In genomic region chr15:77825143-77825542, GRCh38 we compare ENCODE assay signal across 18 cellular contexts.
DNase-seq lines count a peak whose midpoint lies in the region; ATAC-seq and TF ChIP-seq lines count a peak whose summit lies in the region.
"Had no signal": no experiment of that assay in that cellular context is flagged by ENCODE, and none has a peak within 500 bp of the region (broad histone marks: within the 10 kb centered on the region; RNA-seq: fewer than 3 reads in every experiment).

No MANE protein-coding gene starts in this region.

- H3K27ac Mint-ChIP-seq in chondrocyte (ENCODE audit: unreplicated experiment) (no peak overlapping the region), Calu3 (ENCODE audit: unreplicated experiment) (no peak overlapping the region)
- H3K27ac Mint-ChIP-seq: B cell, HFFc6 had no signal

- no peak overlapping the region for H4K5ac ChIP-seq in mesendoderm (ENCODE audit: low read length)

- H3K4me3 Mint-ChIP-seq in chondrocyte (ENCODE audit: unreplicated experiment) (no peak overlapping the region), Calu3 (ENCODE audit: low read depth, unreplicated experiment) (no peak overlapping the region)
- H3K4me3 Mint-ChIP-seq: B cell; CD4-positive, alpha-beta memory T cell; HFFc6 had no signal

- no peaks in the 10 kb centered on the region for H3K9me3 Mint-ChIP-seq in chondrocyte (ENCODE audit: low read depth)
- no peaks in the 10 kb centered on the region for H3K9me3 Mint-ChIP-seq in Calu3 (ENCODE audit: low read depth, unreplicated experiment)
- H3K9me3 Mint-ChIP-seq: HFFc6 had no signal

- H3K23ac ChIP-seq in mesendoderm (ENCODE audit: low read length) = no peak overlapping the region

- H2AK5ac ChIP-seq in mesendoderm (ENCODE audit: low read length) = no peak overlapping the region

- no peak overlapping the region for H3K4me2 ChIP-seq in mesendoderm (ENCODE audit: low read length)

- no peak overlapping the region for H2BK120ac ChIP-seq in mesendoderm (ENCODE audit: low read depth, low read length)

- H3K36me3 ChIP-seq in heart right ventricle (no peaks in the 10 kb centered on the region), WERI-Rb-1 (no peaks in the 10 kb centered on the region), mesendoderm (ENCODE audit: control insufficient read depth, insufficient read depth, low read length) (no peaks in the 10 kb centered on the region), spleen (no peaks in the 10 kb centered on the region), sigmoid colon (no peaks in the 10 kb centered on the region)

- peak overlapping the region; percentile 42 for H3K56ac ChIP-seq in mesendoderm (ENCODE audit: low read length)

- H3K27me3 ChIP-seq in heart right ventricle (peaks cover 7 to 33% (median 29%) of the 10 kb centered on the region in 7 donors), WERI-Rb-1 (ENCODE audit: insufficient read depth, low read depth, severe bottlenecking) (no peaks in the 10 kb centered on the region), mesendoderm (ENCODE audit: insufficient read depth, low read length, poor library complexity) (peaks cover 8% of the 10 kb centered on the region), spleen (replicated peaks in 1 of 7) (peaks cover 0 to 41% (median 19%) of the 10 kb centered on the region in 7 donors), sigmoid colon (peaks cover 3 to 24% (median 9%) of the 10 kb centered on the region in 3 donors)

- H3K9me3 ChIP-seq in heart right ventricle (no peaks in the 10 kb centered on the region), WERI-Rb-1 (ENCODE audit: severe bottlenecking) (no peaks in the 10 kb centered on the region), spleen (no peaks in the 10 kb centered on the region), sigmoid colon (no peaks in the 10 kb centered on the region)

- H3K4ac ChIP-seq in mesendoderm (ENCODE audit: low read depth, low read length) = no peak overlapping the region

- no peak overlapping the region for H3K27ac ChIP-seq in heart right ventricle
- peak overlapping the region; percentile 76 for H3K27ac ChIP-seq in WERI-Rb-1
- no peak overlapping the region for H3K27ac ChIP-seq in mesendoderm (ENCODE audit: low read depth, low read length)
- no peak overlapping the region for H3K27ac ChIP-seq in spleen
- H3K27ac ChIP-seq in sigmoid colon = no peak overlapping the region
- H3K27ac ChIP-seq: C4-2B, HL-60 had no signal

- H3K9ac ChIP-seq in mesendoderm (ENCODE audit: low read length) = no peak overlapping the region

- H3K18ac ChIP-seq in mesendoderm (ENCODE audit: low read length) = no peak overlapping the region

- H3K4me1 Mint-ChIP-seq in chondrocyte (ENCODE audit: low read depth) (peaks cover 4% of the 10 kb centered on the region), Calu3 (ENCODE audit: low read depth, unreplicated experiment) (no peaks in the 10 kb centered on the region)

- TF ChIP-seq EP300 in sigmoid colon (IDR thresholded peaks at IDR 0.05) = no peak

- H4K8ac ChIP-seq in mesendoderm (ENCODE audit: low read depth, low read length) = no peak overlapping the region

- H3K4me3 ChIP-seq in heart right ventricle (no peak overlapping the region), WERI-Rb-1 (ENCODE audit: low read depth, low read length) (no peak overlapping the region), mesendoderm (ENCODE audit: low read length) (no peak overlapping the region), spleen (no peak overlapping the region), sigmoid colon (no peak overlapping the region)

- no peak overlapping the region for H2BK15ac ChIP-seq in mesendoderm (replicated peaks; ENCODE audit: low read depth)

- no peak overlapping the region for H2BK5ac ChIP-seq in mesendoderm (ENCODE audit: low read length)

- H3K79me2 ChIP-seq in mesendoderm (ENCODE audit: control insufficient read depth, insufficient read depth, low read length) = no peaks in the 10 kb centered on the region

- no peaks in the 10 kb centered on the region for H3K79me1 ChIP-seq in mesendoderm (ENCODE audit: low read length)

- DNase-seq in cardiac septum (ENCODE audit: low spot score) (peak; percentile 7), heart right ventricle (no peak), WERI-Rb-1 (peak; percentile 73), mesendoderm (no peak), spleen (peak; percentile 46), sigmoid colon (no peak), chondrocyte (ENCODE audit: low spot score) (no peak), Calu3 (no peak)
- DNase-seq: CD4-positive, alpha-beta memory T cell; DMS153; DMS79 treated with DMSO at 0.1 percent for 48 hours; EL; GOT3; HCEC 1CT; HFFc6 had no signal

- H3K36me3 Mint-ChIP-seq in chondrocyte (ENCODE audit: low read depth) (no peaks in the 10 kb centered on the region), Calu3 (ENCODE audit: insufficient read depth, unreplicated experiment) (no peaks in the 10 kb centered on the region)
- H3K36me3 Mint-ChIP-seq: CD4-positive, alpha-beta memory T cell had no signal

- TF ChIP-seq CTCF in heart right ventricle (IDR thresholded peaks at IDR 0.05) = no peak
- TF ChIP-seq CTCF in WERI-Rb-1 (IDR thresholded peaks at IDR 0.05; ENCODE audit: low read depth, low read length) = no peak
- TF ChIP-seq CTCF in spleen (IDR thresholded peaks at IDR 0.05 in 8 of 11, conservative IDR thresholded peaks at IDR 0.05 in 3 of 11) = no peak
- no peak for TF ChIP-seq CTCF in sigmoid colon (IDR thresholded peaks at IDR 0.05)
- TF ChIP-seq CTCF in chondrocyte (IDR thresholded peaks at IDR 0.05) = no peak
- no peak for TF ChIP-seq CTCF in Calu3 (IDR thresholded peaks at IDR 0.05; ENCODE audit: unreplicated experiment)

- intact Hi-C loops in cardiac septum (cut with DNase I) = loop anchor here (10.0 kb wide), 1 partner anchor 720 kb away; no protein-coding TSS in a partner anchor
- intact Hi-C loops in heart right ventricle (cut with DNase I) = loop anchor here in 1 of 10 donors (10.0 kb wide), 2 partner anchors 160 to 720 kb away; no protein-coding TSS in a partner anchor
- intact Hi-C loops in spleen (cut with DNase I; ENCODE audit: low total_unique reads) = loop anchor here (10.0 kb wide), 1 partner anchor 190 kb away; the partner anchor contains the start of gene LINGO1
- intact Hi-C loops in sigmoid colon (cut with DNase I) = no loop called here
- intact Hi-C loops in Calu3 (cut with micrococcal nuclease; ENCODE audit: unreplicated experiment) = no loop called here

- no peak for ATAC-seq in heart right ventricle

- CTCF ChIA-PET in Calu3 (lab: Charles Lee) = no interaction called here

- H3K4me1 ChIP-seq in heart right ventricle (peaks cover 0 to 3% (median 2%) of the 10 kb centered on the region in 9 donors), mesendoderm (ENCODE audit: control insufficient read depth, low read depth, low read length) (peaks cover 4% of the 10 kb centered on the region), spleen (peaks cover 0 to 11% (median 5%) of the 10 kb centered on the region in 6 donors), sigmoid colon (peaks cover 0 to 5% (median 4%) of the 10 kb centered on the region in 4 donors)

- 86 to 89% methylated on average over 7 of the region's 7 CpGs for WGBS in heart right ventricle, 2 donors
- WGBS in mesendoderm (ENCODE audit: extremely low coverage, insufficient coverage, low lambda C conversion rate) = no CpG with 5 or more reads among the region's 7 CpGs
- 81 to 91% (median 85%) methylated on average over 7 of the region's 7 CpGs for WGBS in spleen, 5 donors
- 87 to 93% methylated on average over 7 of the region's 7 CpGs for WGBS in sigmoid colon, 2 donors

- no TSS peak for BruUV-seq in Calu3 (replicated peaks; lab: Mats Ljungman, UMichigan)

- TF ChIP-seq POLR2A in spleen (IDR thresholded peaks at IDR 0.05) = no peak
- TF ChIP-seq POLR2A in sigmoid colon (IDR thresholded peaks at IDR 0.05) = no peak

- H3K27me3 Mint-ChIP-seq in chondrocyte (ENCODE audit: low read depth) (peaks cover 29% of the 10 kb centered on the region), Calu3 (ENCODE audit: unreplicated experiment) (peaks cover 97% of the 10 kb centered on the region)

Comparison
In these comparisons a context has a peak if more than half of its experiments do, and no peak if none do; other contexts are left out.
1. DNase-seq: peak in cardiac septum (single experiment), WERI-Rb-1 (single experiment) and spleen (single experiment); none in heart right ventricle (0 of 2), mesendoderm (single experiment), sigmoid colon (single experiment), chondrocyte (single experiment) and Calu3 (single experiment).
2. intact Hi-C loops: an anchor here in cardiac septum (10.0 kb wide) and spleen (10.0 kb wide); none called in sigmoid colon and Calu3.